Comparison of ENCODE assay signal across 1 cellular context in the genomic region with DNA sequence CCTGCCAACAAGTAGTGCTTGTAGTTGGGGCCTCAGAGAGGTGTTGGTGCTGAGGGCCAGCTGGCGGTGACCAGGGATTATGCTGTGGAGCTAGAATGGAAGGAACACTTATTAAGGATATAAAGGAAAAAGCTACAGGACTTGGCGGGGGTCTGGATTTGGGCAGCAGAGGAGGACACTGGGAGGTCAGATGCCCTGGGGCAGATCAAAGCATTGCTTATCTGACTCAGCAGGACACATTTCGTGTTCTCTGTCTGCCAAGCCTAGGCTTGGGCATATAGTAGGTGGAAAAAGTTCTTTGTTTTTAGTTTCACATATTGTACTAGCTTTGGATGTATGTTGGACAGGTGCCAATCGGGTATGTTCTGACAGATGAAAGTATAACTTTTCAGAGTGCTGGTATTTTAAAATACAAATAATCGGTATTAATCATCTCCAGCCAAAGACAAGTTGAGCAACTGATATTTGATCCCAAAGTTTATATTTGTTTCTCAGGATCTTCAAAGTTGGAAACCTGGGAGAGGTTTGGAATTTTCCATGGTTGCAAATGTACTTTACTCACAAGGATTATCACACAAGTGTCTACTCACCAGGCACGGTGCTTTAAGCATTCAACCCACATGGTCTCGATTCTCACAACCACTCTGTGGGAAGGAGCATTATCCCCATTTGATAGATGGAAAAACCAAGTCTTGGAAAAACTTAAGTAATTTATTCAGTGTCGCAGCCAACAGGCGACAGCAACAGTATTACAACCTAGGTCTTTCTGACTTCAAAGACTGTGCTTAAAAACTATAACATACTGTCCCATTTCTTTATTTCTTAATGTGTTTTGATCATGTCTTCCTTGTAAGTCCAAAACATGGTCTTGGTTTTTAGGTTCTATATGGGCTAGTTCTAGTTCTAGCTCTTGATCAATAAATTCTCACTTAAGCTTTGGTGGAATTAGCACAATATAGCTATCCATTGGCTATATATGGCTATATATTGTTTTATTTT.
TF ChIP-seq lines count a peak whose summit lies in the region.

No MANE protein-coding gene starts in this region.

TF ChIP-seq in HepG2, 621 proteins besides CTCF, POLR2A, EP300 and RAD21 (continued from another document and continues in another):
- TF ChIP-seq ZBTB43 (CRISPR knock-in tag; conservative IDR thresholded peaks at IDR 0.05) (peak; percentile 53; the same call in 1 of the 2 replicates), MAX (IDR thresholded peaks at IDR 0.05) (peak; percentile 61), PITX1 (CRISPR knock-in tag; IDR thresholded peaks at IDR 0.05) (no peak), MTA1 (CRISPR knock-in tag; IDR thresholded peaks at IDR 0.05; ENCODE audit: borderline replicate concordance) (peak; percentile 57; the same call in 1 of the 2 replicates), LBX2 (CRISPR knock-in tag; IDR thresholded peaks at IDR 0.05; ENCODE audit: borderline replicate concordance) (no peak), ZMAT3 (CRISPR knock-in tag; conservative IDR thresholded peaks at IDR 0.05) (no peak), ZNF235 (CRISPR knock-in tag; IDR thresholded peaks at IDR 0.05; ENCODE audit: borderline replicate concordance) (no peak), ELF1 (CRISPR knock-in tag; IDR thresholded peaks at IDR 0.05) (no peak), ZNF180 (CRISPR knock-in tag; IDR thresholded peaks at IDR 0.05; ENCODE audit: borderline replicate concordance, low read depth) (no peak), ZNF562 (CRISPR knock-in tag; IDR thresholded peaks at IDR 0.05; ENCODE audit: borderline replicate concordance) (no peak), REST (IDR thresholded peaks at IDR 0.05; ENCODE audit: borderline replicate concordance in 1 of 2, low read depth in 1 of 2, low read length in 2 of 2) (0 out of 4 replicates have a peak, but pooled peaks of 1 of the 2 experiments have one; percentile 41), SP140L (CRISPR knock-in tag; IDR thresholded peaks at IDR 0.05; ENCODE audit: borderline replicate concordance) (no peak), KDM5A (IDR thresholded peaks at IDR 0.05; ENCODE audit: borderline replicate concordance, low read length) (no peak), CREM (IDR thresholded peaks at IDR 0.05) (peak; percentile 68; the same call in 1 of the 2 replicates), CREM (CRISPR knock-in tag; IDR thresholded peaks at IDR 0.05) (no peak), TP53 (CRISPR knock-in tag; conservative IDR thresholded peaks at IDR 0.05) (no peak), CENPT (CRISPR knock-in tag; IDR thresholded peaks at IDR 0.05; ENCODE audit: low read depth) (no peak), TSC22D2 (CRISPR knock-in tag; IDR thresholded peaks at IDR 0.05; ENCODE audit: borderline replicate concordance) (no peak), U2AF2 (IDR thresholded peaks at IDR 0.05; ENCODE audit: low read depth, low read length) (no peak), ZBTB44 (CRISPR knock-in tag; IDR thresholded peaks at IDR 0.05) (no peak), GLI4 (CRISPR knock-in tag; IDR thresholded peaks at IDR 0.05; ENCODE audit: borderline replicate concordance) (no peak), ZSCAN31 (CRISPR knock-in tag; IDR thresholded peaks at IDR 0.05; ENCODE audit: low read depth) (no peak), ZNF816 (CRISPR knock-in tag; IDR thresholded peaks at IDR 0.05; ENCODE audit: borderline replicate concordance) (no peak), ZNF788 (CRISPR knock-in tag; IDR thresholded peaks at IDR 0.05; ENCODE audit: borderline replicate concordance) (no peak), ZKSCAN5 (CRISPR knock-in tag; IDR thresholded peaks at IDR 0.05) (no peak), ATF1 (CRISPR knock-in tag; IDR thresholded peaks at IDR 0.05) (no peak), HDAC1 (CRISPR knock-in tag; IDR thresholded peaks at IDR 0.05) (no peak), ZNF138 (CRISPR knock-in tag; IDR thresholded peaks at IDR 0.05; ENCODE audit: low read depth) (no peak), KLF12 (CRISPR knock-in tag; IDR thresholded peaks at IDR 0.05; ENCODE audit: borderline replicate concordance) (no peak), DNMT3B (CRISPR knock-in tag; conservative IDR thresholded peaks at IDR 0.05) (no peak)
- TF ChIP-seq, protein P1, sequence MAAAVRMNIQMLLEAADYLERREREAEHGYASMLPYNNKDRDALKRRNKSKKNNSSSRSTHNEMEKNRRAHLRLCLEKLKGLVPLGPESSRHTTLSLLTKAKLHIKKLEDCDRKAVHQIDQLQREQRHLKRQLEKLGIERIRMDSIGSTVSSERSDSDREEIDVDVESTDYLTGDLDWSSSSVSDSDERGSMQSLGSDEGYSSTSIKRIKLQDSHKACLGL (CRISPR knock-in tag; IDR thresholded peaks at IDR 0.05) = no peak
- TF ChIP-seq, protein P2, sequence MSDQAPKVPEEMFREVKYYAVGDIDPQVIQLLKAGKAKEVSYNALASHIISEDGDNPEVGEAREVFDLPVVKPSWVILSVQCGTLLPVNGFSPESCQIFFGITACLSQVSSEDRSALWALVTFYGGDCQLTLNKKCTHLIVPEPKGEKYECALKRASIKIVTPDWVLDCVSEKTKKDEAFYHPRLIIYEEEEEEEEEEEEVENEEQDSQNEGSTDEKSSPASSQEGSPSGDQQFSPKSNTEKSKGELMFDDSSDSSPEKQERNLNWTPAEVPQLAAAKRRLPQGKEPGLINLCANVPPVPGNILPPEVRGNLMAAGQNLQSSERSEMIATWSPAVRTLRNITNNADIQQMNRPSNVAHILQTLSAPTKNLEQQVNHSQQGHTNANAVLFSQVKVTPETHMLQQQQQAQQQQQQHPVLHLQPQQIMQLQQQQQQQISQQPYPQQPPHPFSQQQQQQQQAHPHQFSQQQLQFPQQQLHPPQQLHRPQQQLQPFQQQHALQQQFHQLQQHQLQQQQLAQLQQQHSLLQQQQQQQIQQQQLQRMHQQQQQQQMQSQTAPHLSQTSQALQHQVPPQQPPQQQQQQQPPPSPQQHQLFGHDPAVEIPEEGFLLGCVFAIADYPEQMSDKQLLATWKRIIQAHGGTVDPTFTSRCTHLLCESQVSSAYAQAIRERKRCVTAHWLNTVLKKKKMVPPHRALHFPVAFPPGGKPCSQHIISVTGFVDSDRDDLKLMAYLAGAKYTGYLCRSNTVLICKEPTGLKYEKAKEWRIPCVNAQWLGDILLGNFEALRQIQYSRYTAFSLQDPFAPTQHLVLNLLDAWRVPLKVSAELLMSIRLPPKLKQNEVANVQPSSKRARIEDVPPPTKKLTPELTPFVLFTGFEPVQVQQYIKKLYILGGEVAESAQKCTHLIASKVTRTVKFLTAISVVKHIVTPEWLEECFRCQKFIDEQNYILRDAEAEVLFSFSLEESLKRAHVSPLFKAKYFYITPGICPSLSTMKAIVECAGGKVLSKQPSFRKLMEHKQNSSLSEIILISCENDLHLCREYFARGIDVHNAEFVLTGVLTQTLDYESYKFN (CRISPR knock-in tag; conservative IDR thresholded peaks at IDR 0.05) = peak; percentile 74
- TF ChIP-seq, protein P3, sequence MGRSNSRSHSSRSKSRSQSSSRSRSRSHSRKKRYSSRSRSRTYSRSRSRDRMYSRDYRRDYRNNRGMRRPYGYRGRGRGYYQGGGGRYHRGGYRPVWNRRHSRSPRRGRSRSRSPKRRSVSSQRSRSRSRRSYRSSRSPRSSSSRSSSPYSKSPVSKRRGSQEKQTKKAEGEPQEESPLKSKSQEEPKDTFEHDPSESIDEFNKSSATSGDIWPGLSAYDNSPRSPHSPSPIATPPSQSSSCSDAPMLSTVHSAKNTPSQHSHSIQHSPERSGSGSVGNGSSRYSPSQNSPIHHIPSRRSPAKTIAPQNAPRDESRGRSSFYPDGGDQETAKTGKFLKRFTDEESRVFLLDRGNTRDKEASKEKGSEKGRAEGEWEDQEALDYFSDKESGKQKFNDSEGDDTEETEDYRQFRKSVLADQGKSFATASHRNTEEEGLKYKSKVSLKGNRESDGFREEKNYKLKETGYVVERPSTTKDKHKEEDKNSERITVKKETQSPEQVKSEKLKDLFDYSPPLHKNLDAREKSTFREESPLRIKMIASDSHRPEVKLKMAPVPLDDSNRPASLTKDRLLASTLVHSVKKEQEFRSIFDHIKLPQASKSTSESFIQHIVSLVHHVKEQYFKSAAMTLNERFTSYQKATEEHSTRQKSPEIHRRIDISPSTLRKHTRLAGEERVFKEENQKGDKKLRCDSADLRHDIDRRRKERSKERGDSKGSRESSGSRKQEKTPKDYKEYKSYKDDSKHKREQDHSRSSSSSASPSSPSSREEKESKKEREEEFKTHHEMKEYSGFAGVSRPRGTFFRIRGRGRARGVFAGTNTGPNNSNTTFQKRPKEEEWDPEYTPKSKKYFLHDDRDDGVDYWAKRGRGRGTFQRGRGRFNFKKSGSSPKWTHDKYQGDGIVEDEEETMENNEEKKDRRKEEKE (IDR thresholded peaks at IDR 0.05) = no peak
- TF ChIP-seq, protein P4, sequence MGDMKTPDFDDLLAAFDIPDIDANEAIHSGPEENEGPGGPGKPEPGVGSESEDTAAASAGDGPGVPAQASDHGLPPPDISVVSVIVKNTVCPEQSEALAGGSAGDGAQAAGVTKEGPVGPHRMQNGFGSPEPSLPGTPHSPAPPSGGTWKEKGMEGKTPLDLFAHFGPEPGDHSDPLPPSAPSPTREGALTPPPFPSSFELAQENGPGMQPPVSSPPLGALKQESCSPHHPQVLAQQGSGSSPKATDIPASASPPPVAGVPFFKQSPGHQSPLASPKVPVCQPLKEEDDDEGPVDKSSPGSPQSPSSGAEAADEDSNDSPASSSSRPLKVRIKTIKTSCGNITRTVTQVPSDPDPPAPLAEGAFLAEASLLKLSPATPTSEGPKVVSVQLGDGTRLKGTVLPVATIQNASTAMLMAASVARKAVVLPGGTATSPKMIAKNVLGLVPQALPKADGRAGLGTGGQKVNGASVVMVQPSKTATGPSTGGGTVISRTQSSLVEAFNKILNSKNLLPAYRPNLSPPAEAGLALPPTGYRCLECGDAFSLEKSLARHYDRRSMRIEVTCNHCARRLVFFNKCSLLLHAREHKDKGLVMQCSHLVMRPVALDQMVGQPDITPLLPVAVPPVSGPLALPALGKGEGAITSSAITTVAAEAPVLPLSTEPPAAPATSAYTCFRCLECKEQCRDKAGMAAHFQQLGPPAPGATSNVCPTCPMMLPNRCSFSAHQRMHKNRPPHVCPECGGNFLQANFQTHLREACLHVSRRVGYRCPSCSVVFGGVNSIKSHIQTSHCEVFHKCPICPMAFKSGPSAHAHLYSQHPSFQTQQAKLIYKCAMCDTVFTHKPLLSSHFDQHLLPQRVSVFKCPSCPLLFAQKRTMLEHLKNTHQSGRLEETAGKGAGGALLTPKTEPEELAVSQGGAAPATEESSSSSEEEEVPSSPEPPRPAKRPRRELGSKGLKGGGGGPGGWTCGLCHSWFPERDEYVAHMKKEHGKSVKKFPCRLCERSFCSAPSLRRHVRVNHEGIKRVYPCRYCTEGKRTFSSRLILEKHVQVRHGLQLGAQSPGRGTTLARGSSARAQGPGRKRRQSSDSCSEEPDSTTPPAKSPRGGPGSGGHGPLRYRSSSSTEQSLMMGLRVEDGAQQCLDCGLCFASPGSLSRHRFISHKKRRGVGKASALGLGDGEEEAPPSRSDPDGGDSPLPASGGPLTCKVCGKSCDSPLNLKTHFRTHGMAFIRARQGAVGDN (CRISPR knock-in tag; IDR thresholded peaks at IDR 0.05) = peak; percentile 47; the same call in 1 of the 2 replicates
